In the genomic region with DNA sequence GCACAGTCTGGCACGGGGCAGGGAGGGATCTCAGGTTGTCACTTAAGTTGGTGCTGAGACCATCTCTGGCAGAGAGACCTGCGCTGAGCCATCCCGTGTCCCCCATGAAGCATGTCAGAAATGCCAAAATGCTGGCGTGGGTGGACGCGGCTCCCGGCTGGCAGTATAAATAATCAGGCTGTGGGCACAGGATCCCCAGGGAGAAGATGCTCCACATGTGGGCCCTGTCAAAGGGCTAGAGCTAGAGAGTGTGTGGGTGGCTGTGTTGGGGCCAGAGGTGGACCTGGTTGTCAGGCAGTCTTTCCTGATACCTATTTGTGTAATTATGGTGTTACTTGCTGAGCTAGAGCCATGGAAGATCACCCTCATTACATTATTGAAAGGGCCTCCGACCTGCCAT, we compare ENCODE assay signal across 34 cellular contexts.
"Had no signal": no experiment of that assay in that cellular context is flagged by ENCODE, and none has a peak within 500 bp of the region (broad histone marks: within the 10 kb centered on the region; RNA-seq: fewer than 3 reads in every experiment).

No MANE protein-coding gene starts in this region.

- H3K4me3 ChIP-seq: K562, Peyer's patch, SK-N-MC had no signal

- H3K36me3 ChIP-seq: brain microvascular endothelial cell, Peyer's patch had no signal

- DNase-seq: activated CD4-positive, alpha-beta T cell treated with anti-CD3 and anti-CD28 coated beads for 1 hour; activated CD4-positive, alpha-beta T cell treated with anti-CD3 and anti-CD28 coated beads, Interleukin-2, amount 10 ng/mL, durations not matched to agents 24 days and 14 days; activated CD4-positive, alpha-beta T cell treated with anti-CD3 and anti-CD28 coated beads, Interleukin-2, amount 50 U/mL, for 4 hours; activated CD4-positive, CD25-positive, alpha-beta regulatory T cell; activated CD8-positive, alpha-beta T cell treated with anti-CD3 and anti-CD28 coated beads for 36 hours; activated effector memory CD4-positive, alpha-beta T cell treated with anti-CD3 and anti-CD28 coated beads, Interleukin-2, amount 50 U/mL, for 16 hours; activated naive CD4-positive, alpha-beta T cell; activated naive CD4-positive, alpha-beta T cell treated with anti-CD3 and anti-CD28 coated beads, Interleukin-2, amount 50 U/mL, for 16 hours; activated naive CD8-positive, alpha-beta T cell treated with anti-CD3 and anti-CD28 coated beads for 36 hours; activated T-cell treated with anti-CD3 and anti-CD28 coated beads, Interleukin-2, amount 50 U/mL, for 1 hour; activated T-cell treated with anti-CD3 and anti-CD28 coated beads, Interleukin-2, amount 50 U/mL, for 72 hours; amniotic stem cell; aorta; brain microvascular endothelial cell; NCI-H1092 treated with DMSO at 0.1 percent for 48 hours; NCI-H1417; NCI-H146; NCI-H187 treated with DMSO at 0.1 percent for 48 hours; NCI-H2081; NCI-H2171 treated with DMSO at 0.1 percent for 48 hours; NCI-H2227 treated with DMSO at 0.1 percent for 48 hours; NCI-H446; NCI-H510A treated with DMSO at 0.1 percent for 48 hours; NCI-H526 treated with DMSO at 0.1 percent for 48 hours; NCI-H82; NK-92 treated with Interleukin-12 subunit alpha and Interleukin-12 subunit beta, amount 100 ng/mL, for 24 hours; PC-3; Peyer's patch; RPMI8226; T1000; WERI-Rb-1 had no signal

- H3K27ac ChIP-seq: brain microvascular endothelial cell, Peyer's patch, SK-N-MC, WERI-Rb-1 had no signal

- H3K4me1 ChIP-seq: Peyer's patch had no signal

- H3K9me3 ChIP-seq: Peyer's patch had no signal

- ATAC-seq: activated CD8-positive, alpha-beta T cell treated with anti-CD3 and anti-CD28 coated beads for 36 hours; activated T-cell treated with anti-CD3 and anti-CD28 coated beads, Interleukin-2, amount 50 U/mL, for 72 hours; activated T-helper 17 cell treated with anti-CD3 and anti-CD28 coated beads, Interleukin-2, amount 50 U/mL, for 72 hours; K562; PC-3 had no signal

- H3K27me3 ChIP-seq: brain microvascular endothelial cell, Peyer's patch had no signal
